Comparison of ENCODE assay signal across 6 cellular contexts in genomic region chr22:20956258-20957117, GRCh38. TPM values are rescaled to one million over a fixed set of nuclear protein-coding genes. Genes with fewer than 3 reads are reported as not detected.
DNase-seq lines count a peak whose midpoint lies in the region; ATAC-seq and TF ChIP-seq lines count a peak whose summit lies in the region.

No MANE protein-coding gene starts in this region.

- POLR2A ChIA-PET in PC-3 (lab: Charles Lee; ENCODE audit: unreplicated experiment), result no interaction called here

- peak; percentile 32 for ATAC-seq in PC-3

- peak overlapping the region; percentile 47 for H3K27ac ChIP-seq in PC-3 (ENCODE audit: low read length)

- peak overlapping the region; percentile 94 for H2AFZ ChIP-seq in PC-3 (ENCODE audit: low read length)

- intact Hi-C loops in PC-3 (cut with micrococcal nuclease), result no loop called here

- peaks cover 37% of the 10 kb centered on the region for H3K79me2 ChIP-seq in PC-3 (ENCODE audit: low read length)

- H3K4me2 ChIP-seq in PC-3 (ENCODE audit: low read length), result peak overlapping the region; percentile 94

- no peaks in the 10 kb centered on the region for H3K9me2 ChIP-seq in PC-3 (replicated peaks; ENCODE audit: low read length)

- no peaks in the 10 kb centered on the region for H4K20me1 ChIP-seq in PC-3 (ENCODE audit: low read length)

- BruUV-seq in PC-3 (replicated peaks; lab: Mats Ljungman, UMichigan), result no TSS peak

- CTCF ChIA-PET in PC-3 (lab: Charles Lee), result interaction anchor here (0.6 to 1.0 kb wide), 2 partner anchors 36 to 71 kb away, joined by 3 to 4 read pairs; no protein-coding TSS in a partner anchor

- peaks cover 19% of the 10 kb centered on the region; the same call in 1 of the 2 replicates for H3K36me3 ChIP-seq in PC-3 (ENCODE audit: low read depth, low read length)

- H3K4me3 ChIP-seq in AG10803 (ENCODE audit: low read length), result peak overlapping the region; percentile 80
- H3K4me3 ChIP-seq in PC-3 (ENCODE audit: low read length), result peak overlapping the region; percentile 83

- H3F3A ChIP-seq in PC-3 (ENCODE audit: low read length, unreplicated experiment), result peaks cover 4% of the 10 kb centered on the region

- H3K4me1 ChIP-seq in PC-3 (ENCODE audit: insufficient read depth, low read length), result peaks cover 13% of the 10 kb centered on the region

- H3K27me3 ChIP-seq in PC-3 (ENCODE audit: low read length), result no peaks in the 10 kb centered on the region

- TF ChIP-seq CTCF in AG10803 (conservative IDR thresholded peaks at IDR 0.05; ENCODE audit: low read length) (no peak), PC-3 (conservative IDR thresholded peaks at IDR 0.05; ENCODE audit: low read depth, low read length) (peak; percentile 50)

- DNase-seq in AG10803 (ENCODE audit: low read depth) (no peak), PC-3 (peak; percentile 75), iPS-NIHi11 (ENCODE audit: low spot score) (peak; percentile 64), dedifferentiated amniotic fluid mesenchymal stem cell (ENCODE audit: extremely low spot score) (no peak), SK-N-DZ (ENCODE audit: low spot score) (no peak), NCI-H524 (lab: John Stamatoyannopoulos, UW) (no peak)

- no peaks in the 10 kb centered on the region for H3K9me3 ChIP-seq in PC-3 (ENCODE audit: low read length)

- H3K9ac ChIP-seq in PC-3 (ENCODE audit: low read length), result peak overlapping the region; percentile 78

RNA-seq across cellular contexts. Expression of gene AIFM3, which starts 10.6 kb away (rescaled TPM):
- 0.98 and 1.5 TPM in 2 replicates for total RNA-seq in PC-3 (2014; rRNA removed)
- polyA plus RNA-seq in SK-N-DZ (2014; cell fraction: cytosol; rRNA removed), result 3.3 and 5.0 TPM in 2 replicates
- 18.1 and 21.1 TPM in 2 replicates for polyA plus RNA-seq in SK-N-DZ (2014; cell fraction: nucleus; rRNA removed)

RNA-seq across cellular contexts. Expression of gene LZTR1, which starts 25.6 kb away (rescaled TPM):
- total RNA-seq in PC-3 (2014; rRNA removed), result 41.0 and 49.3 TPM in 2 replicates
- polyA plus RNA-seq in SK-N-DZ (2014; cell fraction: cytosol; rRNA removed), result 27.2 and 32.2 TPM in 2 replicates
- 300 and 350 TPM in 2 replicates for polyA plus RNA-seq in SK-N-DZ (2014; cell fraction: nucleus; rRNA removed)

RNA-seq across cellular contexts. Expression of gene CRKL, which starts 39.3 kb away (rescaled TPM):
- 35.4 and 36.2 TPM in 2 replicates for total RNA-seq in PC-3 (2014; rRNA removed)
- 72.7 and 81.3 TPM in 2 replicates for polyA plus RNA-seq in SK-N-DZ (2014; cell fraction: cytosol; rRNA removed)
- 33.4 and 40.2 TPM in 2 replicates for polyA plus RNA-seq in SK-N-DZ (2014; cell fraction: nucleus; rRNA removed)

RNA-seq across cellular contexts. Expression of gene THAP7, which starts 45.4 kb away (rescaled TPM):
- total RNA-seq in PC-3 (2014; rRNA removed), result 43.0 and 44.3 TPM in 2 replicates
- 45.0 and 48.4 TPM in 2 replicates for polyA plus RNA-seq in SK-N-DZ (2014; cell fraction: cytosol; rRNA removed)
- 81.3 and 92.9 TPM in 2 replicates for polyA plus RNA-seq in SK-N-DZ (2014; cell fraction: nucleus; rRNA removed)

RNA-seq across cellular contexts. Expression of gene P2RX6, which starts 58.5 kb away (rescaled TPM):
- total RNA-seq in PC-3 (2014; rRNA removed), result 1.1 TPM in 1 of 2 replicates, not detected in the other
- 0.71 and 0.73 TPM in 2 replicates for polyA plus RNA-seq in SK-N-DZ (2014; cell fraction: cytosol; rRNA removed)
- polyA plus RNA-seq in SK-N-DZ (2014; cell fraction: nucleus; rRNA removed), result 5.6 and 7.9 TPM in 2 replicates

Comparison
In these comparisons a context has a peak if more than half of its experiments do, and no peak if none do; other contexts are left out.
1. DNase-seq: peak in PC-3 (single experiment) and iPS-NIHi11 (single experiment); none in AG10803 (single experiment), dedifferentiated amniotic fluid mesenchymal stem cell (single experiment), SK-N-DZ (single experiment) and NCI-H524 (0 of 2).